ENCODE assay signal across 8 cellular contexts in genomic region chr6:34720160-34720559, GRCh38. TPM values are rescaled to one million over a fixed set of nuclear protein-coding genes. Genes with fewer than 3 reads are reported as not detected.
DNase-seq lines count a peak whose midpoint lies in the region; FAIRE-seq and TF ChIP-seq lines count a peak whose summit lies in the region.
"Not testable (repeated sequence)": the region's sequence is repeated elsewhere in the genome, so short reads cannot be mapped to it uniquely, and the experiment has no call there.

No MANE protein-coding gene starts in this region.

- FAIRE-seq in H1 (lab: Jason Lieb, UNC) = not testable (repeated sequence)

- H4K20me1 ChIP-seq in H1 (replicated peaks in 1 of 2; ENCODE audit: control insufficient read depth in 1 of 2, insufficient read depth in 2 of 2, low read length in 2 of 2); smooth muscle cell (ENCODE audit: low read depth): not testable (repeated sequence)

- DNase-seq in ELF-1 (ENCODE audit: low read depth, low spot score) (peak; percentile 41), NCI-H524 treated with DMSO at 0.1 percent for 48 hours (lab: John Stamatoyannopoulos, UW) (peak; percentile 2), SJCRH30 (peak; percentile 14 to 28)
- DNase-seq in H1 (ENCODE audit: low read depth in 1 of 2, low spot score in 2 of 2); mesothelial cell of epicardium (ENCODE audit: low spot score in 2 of 2, unreplicated experiment in 2 of 2); smooth muscle cell (lab: John Stamatoyannopoulos, UW; ENCODE audit: unreplicated experiment): not testable (repeated sequence)

- not testable (repeated sequence) for H2BK20ac ChIP-seq in H1 (ENCODE audit: low read length)

- not testable (repeated sequence) for H3K36me3 Mint-ChIP-seq in mesothelial cell of epicardium

- not testable (repeated sequence) for H2AK5ac ChIP-seq in H1 (ENCODE audit: low read depth, low read length)

- H3K27me3 ChIP-seq in HUES48 (ENCODE audit: control insufficient read depth, insufficient read depth, low read length); SJCRH30; H1 (replicated peaks in 1 of 4; ENCODE audit: control insufficient read depth in 3 of 4, extremely low read depth in 1 of 4, insufficient read depth in 3 of 4, low read length in 3 of 4); iPS-18a (ENCODE audit: control insufficient read depth, insufficient read depth, low read length); smooth muscle cell (ENCODE audit: low read depth): not testable (repeated sequence)

- not testable (repeated sequence) for H3K56ac ChIP-seq in H1 (replicated peaks; ENCODE audit: insufficient read length, low read depth, low read length)

- not testable (repeated sequence) for H3K23me2 ChIP-seq in H1 (ENCODE audit: low read depth, low read length)

- not testable (repeated sequence) for H3K4me3 Mint-ChIP-seq in mesothelial cell of epicardium

- H2BK12ac ChIP-seq in H1 (ENCODE audit: low read depth, low read length) = not testable (repeated sequence)

- H4K5ac ChIP-seq in H1 (ENCODE audit: insufficient read length, low read depth, low read length) = peak overlapping the region; percentile 29

- not testable (repeated sequence) for H3K36me3 ChIP-seq in HUES48 (ENCODE audit: control insufficient read depth, insufficient read depth, low read length); SJCRH30; H1 (ENCODE audit: control insufficient read depth in 2 of 4, insufficient read depth in 4 of 4, low read length in 3 of 4); iPS-18a (ENCODE audit: control insufficient read depth, low read depth, low read length); smooth muscle cell (ENCODE audit: low read depth)

- not testable (repeated sequence) for TF ChIP-seq CTCF in H1 (IDR thresholded peaks at IDR 0.05; ENCODE audit: control extremely low read depth in 1 of 3, insufficient read depth in 1 of 3, low read depth in 1 of 3, low read length in 3 of 3); mesothelial cell of epicardium (IDR thresholded peaks at IDR 0.05; ENCODE audit: unreplicated experiment); smooth muscle cell (IDR thresholded peaks at IDR 0.05; ENCODE audit: borderline replicate concordance, insufficient read depth, poor library complexity, severe bottlenecking)

- H3K23ac ChIP-seq in H1 (ENCODE audit: insufficient read length) = not testable (repeated sequence)

- not testable (repeated sequence) for H2BK5ac ChIP-seq in H1 (ENCODE audit: low read depth, low read length)

- H2BK15ac ChIP-seq in H1 (ENCODE audit: low read length) = not testable (repeated sequence)

- not testable (repeated sequence) for H2AFZ ChIP-seq in H1 (ENCODE audit: low read length); smooth muscle cell (ENCODE audit: low read depth)

- not testable (repeated sequence) for H3K4me3 ChIP-seq in HUES48 (ENCODE audit: low read depth, low read length); H1 (ENCODE audit: extremely low read depth in 1 of 4, insufficient read depth in 2 of 4, low read depth in 3 of 4, low read length in 4 of 4); iPS-18a (ENCODE audit: low read length); smooth muscle cell
- H3K4me3 ChIP-seq in SJCRH30 = peak overlapping the region; percentile 42

- H3K9ac ChIP-seq in HUES48 (ENCODE audit: low read depth, low read length); H1 (replicated peaks in 1 of 4; ENCODE audit: extremely low read depth in 1 of 4, low read depth in 3 of 4, low read length in 3 of 4); smooth muscle cell (ENCODE audit: low read depth): not testable (repeated sequence)
- H3K9ac ChIP-seq in iPS-18a (ENCODE audit: low read length) = peak overlapping the region; percentile 22

- CTCF ChIA-PET in H1 (lab: Charles Lee; ENCODE audit: partially characterized antibody) = not testable (repeated sequence)

- H3K9me3 ChIP-seq in HUES48 (ENCODE audit: control insufficient read depth, insufficient read depth, low read length); SJCRH30 (replicated peaks); H1 (ENCODE audit: insufficient read depth in 2 of 2, low read depth in 1 of 2, low read length in 1 of 2); iPS-18a (ENCODE audit: control insufficient read depth, low read depth, low read length); smooth muscle cell (replicated peaks; ENCODE audit: low read depth): not testable (repeated sequence)

- H3K9me3 Mint-ChIP-seq in mesothelial cell of epicardium = not testable (repeated sequence)

- not testable (repeated sequence) for TF ChIP-seq POLR2A in H1 (IDR thresholded peaks at IDR 0.05; ENCODE audit: control extremely low read depth in 1 of 2, low read depth in 2 of 2, low read length in 2 of 2)

- not testable (repeated sequence) for H3K79me1 ChIP-seq in H1 (ENCODE audit: low read depth, low read length)

- POLR2A ChIA-PET in H1 (lab: Charles Lee; ENCODE audit: partially characterized antibody) = not testable (repeated sequence)

- not testable (repeated sequence) for TF ChIP-seq EP300 in H1 (IDR thresholded peaks at IDR 0.05; ENCODE audit: borderline replicate concordance in 1 of 2, low read depth in 2 of 2, low read length in 2 of 2)

- H3K18ac ChIP-seq in H1 (ENCODE audit: extremely low read depth, low read length) = peak overlapping the region; percentile 78

- H3K27me3 Mint-ChIP-seq in mesothelial cell of epicardium (ENCODE audit: low read depth) = not testable (repeated sequence)

- peaks cover 30% of the 10 kb centered on the region for H3K4me1 Mint-ChIP-seq in mesothelial cell of epicardium

- H3K79me2 ChIP-seq in H1 (ENCODE audit: control insufficient read depth in 1 of 2, insufficient read depth in 2 of 2, low read length in 2 of 2); smooth muscle cell (ENCODE audit: low read depth): not testable (repeated sequence)

- peak overlapping the region in 1 of 2 experiments; percentile 33; a peak in 3 of 4 replicates for H3K4me2 ChIP-seq in H1 (ENCODE audit: insufficient read depth in 1 of 2, low read depth in 2 of 2, low read length in 2 of 2)
- peak overlapping the region; percentile 54 for H3K4me2 ChIP-seq in smooth muscle cell

- WGBS in H1 (ENCODE audit: extremely low coverage in 1 of 2, insufficient coverage in 1 of 2, insufficient read length in 1 of 2, insufficient replicate concordance in 2 of 2, low coverage in 1 of 2, low lambda C conversion rate in 2 of 2, missing lambda C conversion rate in 1 of 2), 2 experiments = 57% methylated on average over 5 of the region's 6 CpGs; no CpG with 5 or more reads in 1 of the 2 experiments
- WGBS in smooth muscle cell (ENCODE audit: low lambda C conversion rate) = 23% methylated on average over 6 of the region's 6 CpGs

- peak overlapping the region; percentile 39; the same call in 1 of the 2 replicates for H4K8ac ChIP-seq in H1 (ENCODE audit: extremely low read depth, insufficient read depth, low read length)

- not testable (repeated sequence) for TF ChIP-seq RAD21 in H1 (IDR thresholded peaks at IDR 0.05 in 1 of 2, conservative IDR thresholded peaks at IDR 0.05 in 1 of 2; ENCODE audit: low read depth in 2 of 2, low read length in 2 of 2)

- peak overlapping the region; percentile 44 for H4K91ac ChIP-seq in H1 (replicated peaks; ENCODE audit: insufficient read length, low read length)

- peak overlapping the region; percentile 55 for H2BK120ac ChIP-seq in H1 (replicated peaks; ENCODE audit: low read depth, low read length)

- H3K14ac ChIP-seq in H1 (ENCODE audit: insufficient read length) = not testable (repeated sequence)

- not testable (repeated sequence) for H3K4ac ChIP-seq in H1 (replicated peaks; ENCODE audit: insufficient read length, low read depth, low read length)

- H3K4me1 ChIP-seq in HUES48 (ENCODE audit: control insufficient read depth, insufficient read depth, low read length) (peaks cover 14% of the 10 kb centered on the region), smooth muscle cell (ENCODE audit: low read depth) (peaks cover 13% of the 10 kb centered on the region)
- H3K4me1 ChIP-seq in SJCRH30; H1 (replicated peaks in 1 of 4; ENCODE audit: control insufficient read depth in 3 of 4, insufficient read depth in 4 of 4, low read length in 3 of 4); iPS-18a (ENCODE audit: control insufficient read depth, low read depth, low read length): not testable (repeated sequence)

- H3K27ac ChIP-seq in HUES48 (ENCODE audit: low read depth, low read length) (peak overlapping the region; percentile 49), SJCRH30 (peak overlapping the region; percentile 40)
- H3K27ac ChIP-seq in H1 (ENCODE audit: low read depth, low read length); iPS-18a (ENCODE audit: low read length); smooth muscle cell (ENCODE audit: low read depth): not testable (repeated sequence)

- H3K27ac Mint-ChIP-seq in mesothelial cell of epicardium = peak overlapping the region; percentile 100

- not testable (repeated sequence) for H3F3A ChIP-seq in smooth muscle cell (ENCODE audit: low read depth)

RNA-seq across cellular contexts. Expression of gene ILRUN, which starts 23.6 kb away (rescaled TPM):
- 41.4 and 43.3 TPM in 2 replicates for total RNA-seq in SJCRH30 (2014; rRNA removed; shearing (Covaris generic))
- 81.2 TPM in 2 replicates for total RNA-seq in H1 (2021; fragmentation: NEBNext Ultra II Directional; extraction: Animal tissue kit (Norgen Biotek cat#: 25700))
- 35.4 and 39.2 TPM in 2 replicates for polyA plus RNA-seq in H1 (2011; rRNA removed)
- polyA plus RNA-seq in H1 (2011; cell fraction: cytosol; rRNA removed) = 38.4 TPM
- 25.5 TPM for polyA plus RNA-seq in H1 (2011; cell fraction: nucleus; rRNA removed)
- polyA plus RNA-seq in H1 (2012, experiment 1 of 2) = 58.2 to 69.1 TPM (median 62.5 TPM) in 4 replicates
- 64.3 TPM for polyA plus RNA-seq in H1 (2012, experiment 2 of 2)
- polyA plus RNA-seq in H1 (2013, experiment 1 of 2) = 34.8 TPM
- 39.2 TPM for polyA plus RNA-seq in H1 (2013, experiment 2 of 2)
- polyA minus RNA-seq in H1 (2011; rRNA and poly(A)+ RNA removed) = 88.2 and 92.7 TPM in 2 replicates
- polyA minus RNA-seq in H1 (2011; cell fraction: cytosol; rRNA and poly(A)+ RNA removed) = 44.1 TPM
- 25.4 TPM for polyA minus RNA-seq in H1 (2011; cell fraction: nucleus; rRNA and poly(A)+ RNA removed)
- total RNA-seq in mesothelial cell of epicardium = 55.6 to 61.0 TPM (median 59.4 TPM) in 3 replicates
- total RNA-seq in smooth muscle cell = 23.9 and 24.5 TPM in 2 replicates
- 7.5 and 9.0 TPM in 2 replicates for polyA plus RNA-seq in smooth muscle cell

RNA-seq across cellular contexts. Expression of gene SNRPC, which starts 37.1 kb away (rescaled TPM):
- 224 and 233 TPM in 2 replicates for total RNA-seq in SJCRH30 (2014; rRNA removed; shearing (Covaris generic))
- 209 and 227 TPM in 2 replicates for total RNA-seq in H1 (2021; fragmentation: NEBNext Ultra II Directional; extraction: Animal tissue kit (Norgen Biotek cat#: 25700))
- polyA plus RNA-seq in H1 (2011; rRNA removed) (437 and 635 TPM in 2 replicates), smooth muscle cell (340 and 357 TPM in 2 replicates)
- polyA plus RNA-seq in H1 (2011; cell fraction: cytosol; rRNA removed) = 383 TPM
- 246 TPM for polyA plus RNA-seq in H1 (2011; cell fraction: nucleus; rRNA removed)
- polyA plus RNA-seq in H1 (2012, experiment 1 of 2) = 246 to 299 TPM (median 265 TPM) in 4 replicates
- polyA plus RNA-seq in H1 (2012, experiment 2 of 2) = 378 TPM
- polyA plus RNA-seq in H1 (2013, experiment 1 of 2) = 228 TPM
- 240 TPM for polyA plus RNA-seq in H1 (2013, experiment 2 of 2)
- polyA minus RNA-seq in H1 (2011; rRNA and poly(A)+ RNA removed) = 78.4 and 87.3 TPM in 2 replicates
- polyA minus RNA-seq in H1 (2011; cell fraction: cytosol; rRNA and poly(A)+ RNA removed) = 58.2 TPM
- polyA minus RNA-seq in H1 (2011; cell fraction: nucleus; rRNA and poly(A)+ RNA removed) = 39.3 TPM
- total RNA-seq in mesothelial cell of epicardium (112 to 113 TPM (median 113 TPM) in 3 replicates), smooth muscle cell (96.0 and 133 TPM in 2 replicates)
